In genomic region chr9:20558609-20559016, GRCh38 we compare ENCODE assay signal across 8 cellular contexts.
DNase-seq lines count a peak whose midpoint lies in the region; ATAC-seq, FAIRE-seq and TF ChIP-seq lines count a peak whose summit lies in the region.
"Had no signal": no experiment of that assay in that cellular context is flagged by ENCODE, and none has a peak within 500 bp of the region (broad histone marks: within the 10 kb centered on the region; RNA-seq: fewer than 3 reads in every experiment).

No MANE protein-coding gene starts in this region.

- ATAC-seq in GM21526 (IDR thresholded peaks at IDR 0.05; ENCODE audit: low FRiP score, unreplicated experiment) (peak; percentile 49), HG03378 (IDR thresholded peaks at IDR 0.05; ENCODE audit: unreplicated experiment) (no peak)

- no peaks in the 10 kb centered on the region for H3K9me3 ChIP-seq in prostate gland

- H3K27ac ChIP-seq in epithelial cell of prostate, result peak overlapping the region; percentile 96
- no peak overlapping the region for H3K27ac ChIP-seq in prostate gland
- H3K27ac ChIP-seq: KMS-11 had no signal

- peaks cover 15% of the 10 kb centered on the region for H3K4me1 ChIP-seq in prostate gland (replicated peaks)

- 26% methylated on average over 2 of the region's 2 CpGs for WGBS in prostate gland

- H3K4me3 ChIP-seq in prostate gland, result no peak overlapping the region

- H3K36me3 ChIP-seq in prostate gland, result no peaks in the 10 kb centered on the region

- TF ChIP-seq POLR2A in prostate gland (IDR thresholded peaks at IDR 0.05), result no peak

- DNase-seq in RCC 7860 (ENCODE audit: low spot score) (peak; percentile 91), epithelial cell of prostate (ENCODE audit: low read depth, low spot score) (peak; percentile 79), OCI-M2 (lab: John Stamatoyannopoulos, UW; ENCODE audit: unreplicated experiment) (no peak), prostate gland (ENCODE audit: low spot score) (no peak)
- peak; percentile 26 for DNase-seq in stimulated activated CD4-positive, alpha-beta T cell treated with anti-CD3 and anti-CD28 coated beads, Interleukin-2, amount 100 ng/mL, for 4 hours (ENCODE audit: low read depth)

- TF ChIP-seq CTCF in prostate gland (IDR thresholded peaks at IDR 0.05), result no peak

- peak; percentile 92 for FAIRE-seq in RCC 7860 (lab: Jason Lieb, UNC)

- no peaks in the 10 kb centered on the region for H3K27me3 ChIP-seq in prostate gland (replicated peaks; ENCODE audit: insufficient read depth)

- intact Hi-C loops in prostate gland (cut with DNase I), result no loop called here

Comparison
In these comparisons a context has a peak if more than half of its experiments do, and no peak if none do; other contexts are left out.
1. DNase-seq: peak in RCC 7860 (single experiment), epithelial cell of prostate (single experiment) and stimulated activated CD4-positive, alpha-beta T cell treated with anti-CD3 and anti-CD28 coated beads, Interleukin-2, amount 100 ng/mL, for 4 hours (single experiment); none in OCI-M2 (single experiment) and prostate gland (single experiment).